In the genomic region with DNA sequence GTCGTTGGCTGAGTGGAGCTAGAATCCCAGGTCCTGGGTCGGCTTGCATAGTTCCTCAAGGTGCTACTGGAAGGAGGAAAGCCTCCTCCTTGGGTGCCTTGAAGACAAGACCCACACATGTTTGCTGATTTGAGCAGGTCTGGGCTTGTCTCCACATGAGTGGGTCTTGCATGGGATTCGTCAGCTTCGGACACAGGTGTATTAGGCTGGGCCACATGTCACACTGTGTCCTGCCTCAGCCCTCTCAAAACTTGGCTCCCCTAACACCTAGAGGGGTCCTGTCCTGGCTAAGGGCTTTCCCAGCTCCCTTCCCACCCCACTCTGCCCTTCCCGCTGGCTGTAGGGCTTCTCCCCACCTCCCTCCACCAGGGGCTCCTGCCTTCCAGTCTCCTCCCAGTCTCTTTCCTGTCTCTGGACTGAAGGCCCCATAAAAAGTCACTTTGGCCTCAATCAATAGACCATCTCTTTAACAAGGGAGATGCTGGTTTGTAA, we compare ENCODE assay signal across 26 cellular contexts.
"Had no signal": no experiment of that assay in that cellular context is flagged by ENCODE, and none has a peak within 500 bp of the region (broad histone marks: within the 10 kb centered on the region; RNA-seq: fewer than 3 reads in every experiment).

No MANE protein-coding gene starts in this region.

- H3K9me3 Mint-ChIP-seq: endodermal cell; naive thymus-derived CD4-positive, alpha-beta T cell; nephron; stimulated activated naive B cell treated with anti-CD40 and anti-IgM and Interleukin-4, amounts not matched to agents 10 μg/mL and 1 μg/mL and 100 μg/mL, for 72 hours; stimulated activated naive CD8-positive, alpha-beta T cell treated with anti-CD3 and anti-CD28 coated beads, Interleukin-15, Interleukin-2, amounts not matched to agents 100 ng/mL and 50 ng/mL, for 24 hours had no signal

- H3K27ac Mint-ChIP-seq: endodermal cell; naive thymus-derived CD4-positive, alpha-beta T cell; nephron; neural progenitor cell; stimulated activated naive B cell treated with anti-CD40 and anti-IgM and Interleukin-4, amounts not matched to agents 10 μg/mL and 1 μg/mL and 100 μg/mL, for 72 hours; stimulated activated naive CD8-positive, alpha-beta T cell treated with anti-CD3 and anti-CD28 coated beads, Interleukin-15, Interleukin-2, amounts not matched to agents 100 ng/mL and 50 ng/mL, for 24 hours had no signal

- H3K4me3 ChIP-seq: esophagus squamous epithelium, neural progenitor cell, ovary, psoas muscle, sigmoid colon, thoracic aorta, tibial nerve, upper lobe of left lung, uterus had no signal

- H3K4me2 ChIP-seq: neural progenitor cell had no signal

- H3K9me3 ChIP-seq: esophagus squamous epithelium, ovary, psoas muscle, sigmoid colon, thoracic aorta, tibial nerve, upper lobe of left lung, uterus had no signal

- H3K9ac ChIP-seq: neural progenitor cell had no signal

- H3K4me1 Mint-ChIP-seq: naive thymus-derived CD4-positive, alpha-beta T cell; stimulated activated naive B cell treated with anti-CD40 and anti-IgM and Interleukin-4, amounts not matched to agents 10 μg/mL and 1 μg/mL and 100 μg/mL, for 72 hours had no signal

- ATAC-seq: left lobe of liver; naive thymus-derived CD4-positive, alpha-beta T cell; psoas muscle; right cardiac atrium; stimulated activated naive B cell treated with anti-CD40 and anti-IgM and Interleukin-4, amounts not matched to agents 10 μg/mL and 1 μg/mL and 100 μg/mL, for 72 hours had no signal

- DNase-seq: cerebellar nuclear complex; cortex of kidney; effector CD4-positive, alpha-beta T cell; endodermal cell; esophagus squamous epithelium; foreskin melanocyte; hypothalamus; kidney; mesenchymal stem cell; midbrain; naive thymus-derived CD4-positive, alpha-beta T cell; nucleus accumbens; ovary; posterior cingulate gyrus; psoas muscle; right cardiac atrium; sigmoid colon; stimulated activated naive B cell treated with anti-CD40 and anti-IgM and Interleukin-4, amounts not matched to agents 10 μg/mL and 1 μg/mL and 100 μg/mL, for 72 hours; upper lobe of left lung; uterus had no signal

- H3K4me3 Mint-ChIP-seq: endodermal cell; naive thymus-derived CD4-positive, alpha-beta T cell; nephron; neural progenitor cell; stimulated activated naive B cell treated with anti-CD40 and anti-IgM and Interleukin-4, amounts not matched to agents 10 μg/mL and 1 μg/mL and 100 μg/mL, for 72 hours; stimulated activated naive CD8-positive, alpha-beta T cell treated with anti-CD3 and anti-CD28 coated beads, Interleukin-15, Interleukin-2, amounts not matched to agents 100 ng/mL and 50 ng/mL, for 24 hours had no signal

- H3K36me3 ChIP-seq: esophagus squamous epithelium, neural progenitor cell, ovary, sigmoid colon, thoracic aorta, tibial nerve, upper lobe of left lung, uterus had no signal

- H2AFZ ChIP-seq: neural progenitor cell had no signal

- H3K36me3 Mint-ChIP-seq: naive thymus-derived CD4-positive, alpha-beta T cell; neural progenitor cell; stimulated activated naive B cell treated with anti-CD40 and anti-IgM and Interleukin-4, amounts not matched to agents 10 μg/mL and 1 μg/mL and 100 μg/mL, for 72 hours had no signal

- H3K27me3 ChIP-seq: neural progenitor cell, ovary, sigmoid colon, tibial nerve, upper lobe of left lung, uterus had no signal

- H3K4me1 ChIP-seq: esophagus squamous epithelium, neural progenitor cell, tibial nerve, upper lobe of left lung, uterus had no signal

- H3K27ac ChIP-seq: esophagus squamous epithelium, neural progenitor cell, ovary, psoas muscle, sigmoid colon, thoracic aorta, tibial nerve, upper lobe of left lung, uterus had no signal
